In genomic region chr11:21659377-21659776, GRCh38 we compare ENCODE assay signal across 6 cellular contexts.
A peak's percentile ranks its signal among the peaks of the same experiment; 100 is the strongest.
DNase-seq lines count a peak whose midpoint lies in the region; ATAC-seq, FAIRE-seq and TF ChIP-seq lines count a peak whose summit lies in the region.
"Not testable (repeated sequence)": the region's sequence is repeated elsewhere in the genome, so short reads cannot be mapped to it uniquely, and the experiment has no call there.

No MANE protein-coding gene starts in this region.

- DNase-seq in Calu3; RCC 7860 (ENCODE audit: low spot score); WTC11 (ENCODE audit: low spot score); kidney; small intestine: not testable (repeated sequence)

- not testable (repeated sequence) for BruUV-seq in Calu3 (replicated peaks; lab: Mats Ljungman, UMichigan)

- POLR2A ChIA-PET in WTC11 (lab: Charles Lee): not testable (repeated sequence)

- CTCF ChIA-PET in Calu3 (lab: Charles Lee): interaction anchor here (0.9 kb wide), 1 partner anchor 10 kb away, joined by 3 read pairs; no protein-coding TSS in a partner anchor
- CTCF ChIA-PET in WTC11 (lab: Charles Lee): not testable (repeated sequence)

- H3K36me3 Mint-ChIP-seq in Calu3 (ENCODE audit: insufficient read depth, unreplicated experiment); WTC11: not testable (repeated sequence)

- not testable (repeated sequence) for H3K4me3 ChIP-seq in kidney (ENCODE audit: low read length in 2 of 2); small intestine (ENCODE audit: low read depth in 1 of 2, low read length in 2 of 2)

- peak overlapping the region; percentile 85 for H3K27ac Mint-ChIP-seq in Calu3 (ENCODE audit: unreplicated experiment)
- not testable (repeated sequence) for H3K27ac Mint-ChIP-seq in WTC11

- not testable (repeated sequence) for H3K27me3 Mint-ChIP-seq in Calu3 (ENCODE audit: unreplicated experiment); WTC11 (ENCODE audit: low read depth)

- TF ChIP-seq CTCF in Calu3 (IDR thresholded peaks at IDR 0.05; ENCODE audit: unreplicated experiment); WTC11 (IDR thresholded peaks at IDR 0.05); kidney (IDR thresholded peaks at IDR 0.05; ENCODE audit: borderline replicate concordance, extremely low read depth, insufficient read depth): not testable (repeated sequence)

- not testable (repeated sequence) for H3K4me1 ChIP-seq in kidney (ENCODE audit: control insufficient read depth in 1 of 2, insufficient read depth in 1 of 2, low read depth in 1 of 2, low read length in 2 of 2); small intestine (ENCODE audit: control insufficient read depth in 2 of 2, insufficient read depth in 1 of 2, low read depth in 1 of 2, low read length in 1 of 2)

- not testable (repeated sequence) for H3K9me3 ChIP-seq in kidney (ENCODE audit: control insufficient read depth in 1 of 2, low read length in 2 of 2); small intestine (ENCODE audit: control insufficient read depth, low read depth)

- not testable (repeated sequence) for H3K4me3 Mint-ChIP-seq in Calu3 (ENCODE audit: low read depth, unreplicated experiment); WTC11

- H3K27me3 ChIP-seq in small intestine (ENCODE audit: control insufficient read depth in 2 of 2, insufficient read depth in 2 of 2, low read length in 2 of 2): not testable (repeated sequence)

- not testable (repeated sequence) for H3K36me3 ChIP-seq in kidney (ENCODE audit: control insufficient read depth in 1 of 2, insufficient read depth in 2 of 2, low read length in 2 of 2); small intestine (ENCODE audit: control insufficient read depth in 2 of 2, insufficient read depth in 2 of 2, low read length in 2 of 2)

- WGBS in small intestine, 3 donors: 67 to 77% (median 69%) methylated on average over 1 to 2 of the region's 2 CpGs

- intact Hi-C loops in Calu3 (cut with micrococcal nuclease; ENCODE audit: unreplicated experiment); kidney (cut with DNase I): not testable (repeated sequence)

- FAIRE-seq in RCC 7860 (lab: Jason Lieb, UNC) (peak; percentile 41), endometrium (lab: Jason Lieb, UNC) (peak; percentile 50), kidney (lab: Jason Lieb, UNC) (peak; percentile 98), small intestine (lab: Jason Lieb, UNC) (peak; percentile 88)

- H3K9ac ChIP-seq in kidney (ENCODE audit: low read length in 2 of 2): not testable (repeated sequence)

- ATAC-seq in WTC11: not testable (repeated sequence)

- H3K27ac ChIP-seq in kidney (ENCODE audit: low read depth in 2 of 2, low read length in 2 of 2); small intestine (ENCODE audit: low read depth in 1 of 2, low read length in 1 of 2): not testable (repeated sequence)

- H3K4me1 Mint-ChIP-seq in Calu3 (ENCODE audit: low read depth, unreplicated experiment); WTC11: not testable (repeated sequence)

- H3K9me3 Mint-ChIP-seq in Calu3 (ENCODE audit: low read depth, unreplicated experiment); WTC11: not testable (repeated sequence)

TF ChIP-seq in WTC11, 78 proteins besides CTCF, POLR2A, EP300 and RAD21:
- peak; percentile 99 for TF ChIP-seq HMGA2 (CRISPR knock-in tag; IDR thresholded peaks at IDR 0.05)
